1 cellular context compared by ENCODE assay signal in the genomic region with DNA sequence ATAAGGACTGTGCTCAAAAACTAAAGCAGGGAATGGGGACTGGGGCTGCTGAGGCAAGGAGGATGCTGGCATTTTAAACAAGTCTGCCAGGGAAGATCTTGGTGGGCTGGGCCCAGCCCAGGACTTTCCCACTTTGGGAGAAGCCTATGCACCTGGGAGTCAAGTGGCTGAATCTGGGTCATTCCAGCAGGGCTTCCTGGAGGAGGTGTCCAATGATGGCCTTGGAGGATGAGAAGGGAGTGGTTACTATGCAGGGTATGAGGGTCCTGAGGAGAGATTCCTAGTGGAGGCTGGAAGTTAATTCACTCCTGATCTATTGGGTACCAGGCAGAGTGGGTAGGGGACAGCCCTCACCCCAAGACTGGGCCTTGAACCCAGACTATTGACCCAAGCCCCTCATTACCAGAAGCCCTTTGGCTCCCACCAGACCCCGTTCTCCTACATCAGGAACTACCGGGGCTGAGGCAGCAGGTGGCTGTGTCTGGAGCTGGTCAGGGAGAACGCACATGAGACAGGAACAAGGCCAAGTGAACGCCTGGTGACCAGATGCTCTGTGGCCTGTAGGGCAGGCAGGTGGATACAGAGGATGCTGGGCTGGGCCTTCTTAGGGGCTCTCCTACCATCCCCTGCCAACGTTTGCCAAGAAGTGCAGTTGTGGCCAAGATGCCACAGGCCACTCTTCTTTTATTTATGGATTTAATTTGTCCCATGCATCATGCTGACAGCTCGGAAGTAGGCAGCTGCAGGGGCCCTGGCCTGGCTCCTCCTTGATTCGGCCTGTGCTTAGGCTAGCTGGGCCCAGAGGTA.
TF ChIP-seq lines count a peak whose summit lies in the region.

No MANE protein-coding gene starts in this region.

TF ChIP-seq in HepG2, 621 proteins besides CTCF, POLR2A, EP300 and RAD21:
- TF ChIP-seq ZNF253 (CRISPR knock-in tag; IDR thresholded peaks at IDR 0.05; ENCODE audit: borderline replicate concordance) (no peak), ZNF331 (CRISPR knock-in tag; IDR thresholded peaks at IDR 0.05) (no peak), ZMAT3 (CRISPR knock-in tag; conservative IDR thresholded peaks at IDR 0.05) (no peak), LCORL (IDR thresholded peaks at IDR 0.05) (no peak), LCORL (CRISPR knock-in tag; IDR thresholded peaks at IDR 0.05) (no peak), ZNF326 (CRISPR knock-in tag; IDR thresholded peaks at IDR 0.05; ENCODE audit: borderline replicate concordance) (no peak), RNF219 (CRISPR knock-in tag; IDR thresholded peaks at IDR 0.05) (no peak), SOX6 (IDR thresholded peaks at IDR 0.05) (no peak), SOX6 (CRISPR knock-in tag; IDR thresholded peaks at IDR 0.05) (no peak), PBX2 (CRISPR knock-in tag; IDR thresholded peaks at IDR 0.05) (no peak), SOX13 (IDR thresholded peaks at IDR 0.05) (no peak), SOX13 (CRISPR knock-in tag; conservative IDR thresholded peaks at IDR 0.05 in 1 of 2, IDR thresholded peaks at IDR 0.05 in 1 of 2) (no peak), ZFP37 (CRISPR knock-in tag; IDR thresholded peaks at IDR 0.05; ENCODE audit: borderline replicate concordance) (no peak), KMT2B (CRISPR knock-in tag; IDR thresholded peaks at IDR 0.05) (no peak)
